Comparison of ENCODE assay signal across 37 cellular contexts in genomic region chr10:66916030-66916429, GRCh38. TPM values are rescaled to one million over a fixed set of nuclear protein-coding genes. Genes with fewer than 3 reads are reported as not detected.
"Had no signal": no experiment of that assay in that cellular context is flagged by ENCODE, and none has a peak within 500 bp of the region (broad histone marks: within the 10 kb centered on the region; RNA-seq: fewer than 3 reads in every experiment).

No MANE protein-coding gene starts in this region.

- H3K27me3 ChIP-seq: ascending aorta had no signal

- H3K27me3 Mint-ChIP-seq: activated B cell treated with CpG ODN at 0.5 μM for 24 hours; activated CD4-positive, alpha-beta memory T cell treated with anti-CD3 and anti-CD28 coated beads for 36 hours; activated CD4-positive, alpha-beta T cell treated with anti-CD3 and anti-CD28 coated beads, Interleukin-2, amount 10 ng/mL, durations not matched to agents 24 days and 14 days; activated CD8-positive, alpha-beta T cell treated with anti-CD3 and anti-CD28 coated beads for 36 hours; activated naive CD4-positive, alpha-beta T cell treated with anti-CD3 and anti-CD28 coated beads, Interleukin-2, amount 10 ng/mL, durations not matched to agents 7 days and 5 days; activated naive CD8-positive, alpha-beta T cell; activated naive CD8-positive, alpha-beta T cell treated with anti-CD3 and anti-CD28 coated beads, Interleukin-2, amount 10 ng/mL, durations not matched to agents 7 days and 5 days; activated naive CD8-positive, alpha-beta T cell treated with anti-CD3 and anti-CD28 coated beads, Interleukin-2, amount 50 U/mL, for 24 hours; activated T-helper 17 cell treated with anti-CD3 and anti-CD28 coated beads, Interleukin-2, amount 50 U/mL, for 72 hours; brain had no signal

- DNase-seq: activated B cell treated with CpG ODN at 0.5 μM for 24 hours; activated CD4-positive, alpha-beta memory T cell treated with anti-CD3 and anti-CD28 coated beads for 36 hours; activated CD4-positive, alpha-beta T cell treated with anti-CD3 and anti-CD28 coated beads for 4 hours; activated CD4-positive, alpha-beta T cell treated with anti-CD3 and anti-CD28 coated beads, Interleukin-2, amount 10 ng/mL, durations not matched to agents 24 days and 14 days; activated CD4-positive, alpha-beta T cell treated with anti-CD3 and anti-CD28 coated beads, Interleukin-2, amount 50 U/mL, for 1 hour; activated CD4-positive, alpha-beta T cell treated with anti-CD3 and anti-CD28 coated beads, Interleukin-2, amount 50 U/mL, for 4 hours; activated CD4-positive, CD25-positive, alpha-beta regulatory T cell treated with anti-CD3 and anti-CD28 coated beads, Interleukin-2, amount 50 U/mL, for 72 hours; activated CD8-positive, alpha-beta memory T cell treated with anti-CD3 and anti-CD28 coated beads, Interleukin-2, amount 50 U/mL, for 4 hours; activated CD8-positive, alpha-beta T cell treated with anti-CD3 and anti-CD28 coated beads for 36 hours; activated effector memory CD4-positive, alpha-beta T cell treated with anti-CD3 and anti-CD28 coated beads, Interleukin-2, amount 50 U/mL, for 16 hours; activated gamma-delta T cell treated with Interleukin-2 at 50 U/mL for 16 hours; activated naive CD4-positive, alpha-beta T cell; activated naive CD4-positive, alpha-beta T cell treated with anti-CD3 and anti-CD28 coated beads, Interleukin-2, amount 10 ng/mL, durations not matched to agents 7 days and 5 days; activated naive CD8-positive, alpha-beta T cell treated with anti-CD3 and anti-CD28 coated beads, Interleukin-2, amount 10 ng/mL, durations not matched to agents 7 days and 5 days; activated naive CD8-positive, alpha-beta T cell treated with anti-CD3 and anti-CD28 coated beads, Interleukin-2, amount 50 U/mL, for 24 hours; activated T-cell treated with anti-CD3 and anti-CD28 coated beads for 4 hours; activated T-cell treated with anti-CD3 and anti-CD28 coated beads, Interleukin-2, amount 50 U/mL, for 1 hour; activated T-cell treated with anti-CD3 and anti-CD28 coated beads, Interleukin-2, amount 50 U/mL, for 4 hours; activated T-cell treated with anti-CD3 and anti-CD28 coated beads, Interleukin-2, amount 50 U/mL, for 72 hours; amygdala; anterior cingulate cortex; central memory CD4-positive, alpha-beta T cell; T-helper 1 cell; T-helper 2 cell; T-helper 9 cell had no signal

- H3K36me3 Mint-ChIP-seq: activated CD4-positive, alpha-beta memory T cell treated with anti-CD3 and anti-CD28 coated beads for 36 hours; activated naive CD4-positive, alpha-beta T cell treated with anti-CD3 and anti-CD28 coated beads, Interleukin-2, amount 10 ng/mL, durations not matched to agents 7 days and 5 days; activated naive CD4-positive, alpha-beta T cell treated with anti-CD3 and anti-CD28 coated beads, Interleukin-2, amount 50 U/mL, for 24 hours; activated naive CD8-positive, alpha-beta T cell; activated naive CD8-positive, alpha-beta T cell treated with anti-CD3 and anti-CD28 coated beads, Interleukin-2, amount 10 ng/mL, durations not matched to agents 7 days and 5 days; brain had no signal

- H3K4me3 Mint-ChIP-seq: activated B cell treated with CpG ODN at 0.5 μM for 24 hours; activated CD4-positive, alpha-beta memory T cell treated with anti-CD3 and anti-CD28 coated beads for 36 hours; activated CD4-positive, alpha-beta T cell treated with anti-CD3 and anti-CD28 coated beads, Interleukin-2, amount 10 ng/mL, durations not matched to agents 24 days and 14 days; activated CD8-positive, alpha-beta T cell treated with anti-CD3 and anti-CD28 coated beads for 36 hours; activated naive CD4-positive, alpha-beta T cell treated with anti-CD3 and anti-CD28 coated beads, Interleukin-2, amount 10 ng/mL, durations not matched to agents 7 days and 5 days; activated naive CD4-positive, alpha-beta T cell treated with anti-CD3 and anti-CD28 coated beads, Interleukin-2, amount 50 U/mL, for 24 hours; activated naive CD8-positive, alpha-beta T cell; activated naive CD8-positive, alpha-beta T cell treated with anti-CD3 and anti-CD28 coated beads, Interleukin-2, amount 10 ng/mL, durations not matched to agents 7 days and 5 days; activated naive CD8-positive, alpha-beta T cell treated with anti-CD3 and anti-CD28 coated beads, Interleukin-2, amount 50 U/mL, for 24 hours; activated T-cell treated with anti-CD3 and anti-CD28 coated beads, Interleukin-2, amount 50 U/mL, for 4 hours; activated T-cell treated with anti-CD3 and anti-CD28 coated beads, Interleukin-2, amount 50 U/mL, for 72 hours; activated T-helper 1 cell treated with anti-CD3 and anti-CD28 coated beads, Interleukin-12 subunit alpha, Interleukin-12 subunit beta, Interleukin-2, Interleukin-4 antibody, amounts not matched to agents 30 ng/mL and 10 ng/mL and 1 ng/mL, durations not matched to agents 14 hours and 24 hours and 36 hours; activated T-helper 17 cell treated with anti-CD3 and anti-CD28 coated beads, Interleukin-2, amount 50 U/mL, for 72 hours; brain; T-helper 1 cell treated with Interleukin-12 subunit alpha and Interleukin-12 subunit beta and Interleukin-4 antibody, amounts not matched to agents 30 μg/mL and 1 μg/mL, for 36 hours; T-helper 2 cell treated with Interferon-gamma antibody and Interleukin-4, amounts not matched to agents 5 μg/mL and 100 μg/mL, for 36 hours had no signal

- H3K4me3 ChIP-seq: ascending aorta had no signal

- H3K9me3 ChIP-seq: ascending aorta had no signal

- H3K36me3 ChIP-seq: ascending aorta had no signal

- ATAC-seq: activated CD8-positive, alpha-beta T cell treated with anti-CD3 and anti-CD28 coated beads for 36 hours; activated naive CD8-positive, alpha-beta T cell treated with anti-CD3 and anti-CD28 coated beads, Interleukin-2, amount 50 U/mL, for 24 hours; activated T-cell treated with anti-CD3 and anti-CD28 coated beads, Interleukin-2, amount 50 U/mL, for 4 hours; activated T-cell treated with anti-CD3 and anti-CD28 coated beads, Interleukin-2, amount 50 U/mL, for 72 hours; activated T-helper 17 cell treated with anti-CD3 and anti-CD28 coated beads, Interleukin-2, amount 50 U/mL, for 72 hours had no signal

- H3K27ac Mint-ChIP-seq: activated B cell treated with CpG ODN at 0.5 μM for 24 hours; activated CD4-positive, alpha-beta memory T cell treated with anti-CD3 and anti-CD28 coated beads for 36 hours; activated CD4-positive, alpha-beta T cell treated with anti-CD3 and anti-CD28 coated beads, Interleukin-2, amount 10 ng/mL, durations not matched to agents 24 days and 14 days; activated CD8-positive, alpha-beta T cell treated with anti-CD3 and anti-CD28 coated beads for 36 hours; activated naive CD4-positive, alpha-beta T cell treated with anti-CD3 and anti-CD28 coated beads, Interleukin-2, amount 10 ng/mL, durations not matched to agents 7 days and 5 days; activated naive CD4-positive, alpha-beta T cell treated with anti-CD3 and anti-CD28 coated beads, Interleukin-2, amount 50 U/mL, for 24 hours; activated naive CD8-positive, alpha-beta T cell; activated naive CD8-positive, alpha-beta T cell treated with anti-CD3 and anti-CD28 coated beads, Interleukin-2, amount 10 ng/mL, durations not matched to agents 7 days and 5 days; activated naive CD8-positive, alpha-beta T cell treated with anti-CD3 and anti-CD28 coated beads, Interleukin-2, amount 50 U/mL, for 24 hours; activated T-cell treated with anti-CD3 and anti-CD28 coated beads, Interleukin-2, amount 50 U/mL, for 72 hours; activated T-helper 1 cell treated with anti-CD3 and anti-CD28 coated beads, Interleukin-12 subunit alpha, Interleukin-12 subunit beta, Interleukin-2, Interleukin-4 antibody, amounts not matched to agents 30 ng/mL and 10 ng/mL and 1 ng/mL, durations not matched to agents 14 hours and 24 hours and 36 hours; activated T-helper 17 cell treated with anti-CD3 and anti-CD28 coated beads, Interleukin-2, amount 50 U/mL, for 72 hours; brain; T-helper 1 cell treated with Interleukin-12 subunit alpha and Interleukin-12 subunit beta and Interleukin-4 antibody, amounts not matched to agents 30 μg/mL and 1 μg/mL, for 36 hours; T-helper 2 cell treated with Interferon-gamma antibody and Interleukin-4, amounts not matched to agents 5 μg/mL and 100 μg/mL, for 36 hours had no signal

- H3K4me1 Mint-ChIP-seq: activated B cell treated with CpG ODN at 0.5 μM for 24 hours; activated CD4-positive, alpha-beta T cell treated with anti-CD3 and anti-CD28 coated beads, Interleukin-2, amount 10 ng/mL, durations not matched to agents 24 days and 14 days; activated naive CD4-positive, alpha-beta T cell treated with anti-CD3 and anti-CD28 coated beads, Interleukin-2, amount 10 ng/mL, durations not matched to agents 7 days and 5 days; activated naive CD4-positive, alpha-beta T cell treated with anti-CD3 and anti-CD28 coated beads, Interleukin-2, amount 50 U/mL, for 24 hours; activated naive CD8-positive, alpha-beta T cell treated with anti-CD3 and anti-CD28 coated beads, Interleukin-2, amount 10 ng/mL, durations not matched to agents 7 days and 5 days; activated naive CD8-positive, alpha-beta T cell treated with anti-CD3 and anti-CD28 coated beads, Interleukin-2, amount 50 U/mL, for 24 hours; activated T-helper 17 cell treated with anti-CD3 and anti-CD28 coated beads, Interleukin-2, amount 50 U/mL, for 72 hours; brain had no signal

- H3K27ac ChIP-seq: ascending aorta, VCaP had no signal

- FAIRE-seq: TTC549 had no signal

- H3K9me3 Mint-ChIP-seq: activated B cell treated with CpG ODN at 0.5 μM for 24 hours; activated CD4-positive, alpha-beta memory T cell treated with anti-CD3 and anti-CD28 coated beads for 36 hours; activated CD4-positive, alpha-beta T cell treated with anti-CD3 and anti-CD28 coated beads, Interleukin-2, amount 10 ng/mL, durations not matched to agents 24 days and 14 days; activated naive CD4-positive, alpha-beta T cell treated with anti-CD3 and anti-CD28 coated beads, Interleukin-2, amount 50 U/mL, for 24 hours; activated naive CD8-positive, alpha-beta T cell treated with anti-CD3 and anti-CD28 coated beads, Interleukin-2, amount 10 ng/mL, durations not matched to agents 7 days and 5 days; activated T-helper 1 cell treated with anti-CD3 and anti-CD28 coated beads, Interleukin-12 subunit alpha, Interleukin-12 subunit beta, Interleukin-2, Interleukin-4 antibody, amounts not matched to agents 30 ng/mL and 10 ng/mL and 1 ng/mL, durations not matched to agents 14 hours and 24 hours and 36 hours; activated T-helper 17 cell treated with anti-CD3 and anti-CD28 coated beads, Interleukin-2, amount 50 U/mL, for 72 hours; T-helper 1 cell treated with Interleukin-12 subunit alpha and Interleukin-12 subunit beta and Interleukin-4 antibody, amounts not matched to agents 30 μg/mL and 1 μg/mL, for 36 hours; T-helper 2 cell treated with Interferon-gamma antibody and Interleukin-4, amounts not matched to agents 5 μg/mL and 100 μg/mL, for 36 hours had no signal

- H3K4me1 ChIP-seq: ascending aorta had no signal

RNA-seq across cellular contexts. Expression of gene LRRTM3, which starts 9.8 kb away (rescaled TPM):
- total RNA-seq: activated B cell treated with CpG ODN at 0.5 μM for 24 hours; activated CD4-positive, alpha-beta memory T cell treated with anti-CD3 and anti-CD28 coated beads for 36 hours; activated CD4-positive, alpha-beta T cell treated with anti-CD3 and anti-CD28 coated beads, Interleukin-2, amount 10 ng/mL, durations not matched to agents 24 days and 14 days; activated CD8-positive, alpha-beta memory T cell treated with anti-CD3 and anti-CD28 coated beads for 36 hours; activated CD8-positive, alpha-beta T cell treated with anti-CD3 and anti-CD28 coated beads for 36 hours; activated naive CD8-positive, alpha-beta T cell treated with anti-CD3 and anti-CD28 coated beads, Interleukin-2, amount 10 ng/mL, durations not matched to agents 7 days and 5 days; activated T-cell treated with anti-CD3 and anti-CD28 coated beads, Interleukin-2, amount 50 U/mL, for 4 hours; activated T-cell treated with anti-CD3 and anti-CD28 coated beads, Interleukin-2, amount 50 U/mL, for 72 hours; activated T-helper 1 cell treated with anti-CD3 and anti-CD28 coated beads, Interleukin-12 subunit alpha, Interleukin-12 subunit beta, Interleukin-2, Interleukin-4 antibody, amounts not matched to agents 30 ng/mL and 10 ng/mL and 1 ng/mL, durations not matched to agents 14 hours and 24 hours and 36 hours; ascending aorta; cardiac septum had no signal
